ENCODE assay signal across 2 cellular contexts in genomic region chr17:7240375-7240774, GRCh38.
TF ChIP-seq lines count a peak whose summit lies in the region.

No MANE protein-coding gene starts in this region.

TF ChIP-seq in GM12891, 5 proteins besides CTCF, POLR2A, EP300 and RAD21:
- no peak for TF ChIP-seq TAF1 (IDR thresholded peaks at IDR 0.05; ENCODE audit: low read depth, low read length)
- no peak for TF ChIP-seq POU2F2 (IDR thresholded peaks at IDR 0.05; ENCODE audit: low read depth, low read length)
- no peak for TF ChIP-seq PAX5 (IDR thresholded peaks at IDR 0.05; ENCODE audit: insufficient read depth, low read length, severe bottlenecking)
- peak; percentile 68 for TF ChIP-seq SPI1 (IDR thresholded peaks at IDR 0.05; ENCODE audit: low read depth, low read length)

TF ChIP-seq in endothelial cell of umbilical vein, 7 proteins besides CTCF, POLR2A, EP300 and RAD21:
- no peak for TF ChIP-seq JUN (IDR thresholded peaks at IDR 0.05; ENCODE audit: borderline replicate concordance, insufficient read depth, insufficient read length, low read depth)
- TF ChIP-seq, protein P1, sequence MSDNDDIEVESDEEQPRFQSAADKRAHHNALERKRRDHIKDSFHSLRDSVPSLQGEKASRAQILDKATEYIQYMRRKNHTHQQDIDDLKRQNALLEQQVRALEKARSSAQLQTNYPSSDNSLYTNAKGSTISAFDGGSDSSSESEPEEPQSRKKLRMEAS (IDR thresholded peaks at IDR 0.05; ENCODE audit: insufficient read depth, insufficient read length): no peak
- TF ChIP-seq MYC (IDR thresholded peaks at IDR 0.05; ENCODE audit: low read depth, low read length): no peak
- TF ChIP-seq EZH2 (IDR thresholded peaks at IDR 0.05; ENCODE audit: borderline replicate concordance, low read depth, low read length, severe bottlenecking): no peak
- no peak for TF ChIP-seq FOS (IDR thresholded peaks at IDR 0.05; ENCODE audit: borderline replicate concordance, insufficient read depth, low read length)
- TF ChIP-seq GATA2 (IDR thresholded peaks at IDR 0.05; ENCODE audit: insufficient read depth, insufficient read length, low read depth, low read length): no peak
